In genomic region chr3:2950159-2950558, GRCh38 we compare ENCODE assay signal across 18 cellular contexts.
DNase-seq lines count a peak whose midpoint lies in the region; ATAC-seq, FAIRE-seq and TF ChIP-seq lines count a peak whose summit lies in the region.
"Had no signal": no experiment of that assay in that cellular context is flagged by ENCODE, and none has a peak within 500 bp of the region (broad histone marks: within the 10 kb centered on the region; RNA-seq: fewer than 3 reads in every experiment).

No MANE protein-coding gene starts in this region.

- FAIRE-seq in GM12892 (lab: Jason Lieb, UNC): peak; percentile 67
- FAIRE-seq: G401.6, RCC 7860 had no signal

- H3K27ac Mint-ChIP-seq in CD8-positive, alpha-beta memory T cell: no peak overlapping the region
- H3K27ac Mint-ChIP-seq: CD4-positive, alpha-beta T cell; H9 had no signal

- H3K9me2 ChIP-seq in PC-9 (ENCODE audit: insufficient read depth): no peaks in the 10 kb centered on the region

- peak; percentile 45 for ATAC-seq in HG03432 (IDR thresholded peaks at IDR 0.05; ENCODE audit: unreplicated experiment)
- ATAC-seq: SK-N-SH treated with all-trans-retinoic acid at 6 μM for 48 hours had no signal

- POLR2A ChIA-PET in PC-9 (lab: Charles Lee; ENCODE audit: unreplicated experiment): no interaction called here
- POLR2A ChIA-PET in CD8-positive, alpha-beta memory T cell (lab: Charles Lee): no interaction called here

- no peak overlapping the region for H3K4me2 ChIP-seq in PC-9

- CTCF ChIA-PET in PC-9 (lab: Charles Lee): no interaction called here
- CTCF ChIA-PET in CD8-positive, alpha-beta memory T cell (lab: Charles Lee): no interaction called here

- H3F3A ChIP-seq in PC-9 (ENCODE audit: insufficient read depth, low read depth): no peaks in the 10 kb centered on the region

- peaks cover 0 to 5% of the 10 kb centered on the region in 2 donors for H3K27me3 Mint-ChIP-seq in CD8-positive, alpha-beta memory T cell

- no peaks in the 10 kb centered on the region for H3K27me3 ChIP-seq in esophagus squamous epithelium
- no peaks in the 10 kb centered on the region for H3K27me3 ChIP-seq in PC-9 (ENCODE audit: insufficient read depth, low read depth)
- H3K27me3 ChIP-seq in CD8-positive, alpha-beta memory T cell (ENCODE audit: insufficient read depth, low read length, poor library complexity, severe bottlenecking): no peaks in the 10 kb centered on the region

- H3K36me3 ChIP-seq in esophagus squamous epithelium (no peaks in the 10 kb centered on the region), PC-9 (ENCODE audit: low read depth) (no peaks in the 10 kb centered on the region)
- no peaks in the 10 kb centered on the region for H3K36me3 ChIP-seq in CD8-positive, alpha-beta memory T cell (ENCODE audit: insufficient read depth, low read length)

- H3K4me3 ChIP-seq in esophagus squamous epithelium (no peak overlapping the region), PC-9 (no peak overlapping the region)
- H3K4me3 ChIP-seq in CD8-positive, alpha-beta memory T cell (ENCODE audit: low read length): no peak overlapping the region

- H3K27ac ChIP-seq in esophagus squamous epithelium: no peak overlapping the region
- H3K27ac ChIP-seq in PC-9: no peak overlapping the region
- H3K27ac ChIP-seq in CD8-positive, alpha-beta memory T cell (ENCODE audit: low read depth, low read length): no peak overlapping the region
- H3K27ac ChIP-seq: HL-60 had no signal

- H3K4me1 Mint-ChIP-seq in CD8-positive, alpha-beta memory T cell: no peaks in the 10 kb centered on the region
- H3K4me1 Mint-ChIP-seq: H9 had no signal

- no TSS peak for BruUV-seq in PC-9 (replicated peaks; lab: Mats Ljungman, UMichigan)

- H3K36me3 Mint-ChIP-seq in CD8-positive, alpha-beta memory T cell: no peaks in the 10 kb centered on the region

- no peak for DNase-seq in GM12892 (ENCODE audit: insufficient read length)
- DNase-seq in cerebellum (ENCODE audit: low spot score): peak; percentile 6
- DNase-seq in esophagus squamous epithelium (lab: John Stamatoyannopoulos, UW): no peak
- DNase-seq in CD1c-positive myeloid dendritic cell (ENCODE audit: extremely low spot score): no peak
- no peak for DNase-seq in PC-9
- DNase-seq in CD8-positive, alpha-beta memory T cell: no peak
- DNase-seq: CD4-positive, alpha-beta T cell; DMS79; H9; NCI-H1930; NCI-H510A; SHP77; T-helper 1 cell had no signal

- H4K20me1 ChIP-seq in PC-9 (ENCODE audit: insufficient read depth): no peaks in the 10 kb centered on the region

- no peak overlapping the region for H2AFZ ChIP-seq in PC-9

- H3K4me1 ChIP-seq in esophagus squamous epithelium (no peaks in the 10 kb centered on the region), PC-9 (replicated peaks; ENCODE audit: insufficient read depth) (no peaks in the 10 kb centered on the region)
- no peaks in the 10 kb centered on the region for H3K4me1 ChIP-seq in CD8-positive, alpha-beta memory T cell (ENCODE audit: insufficient read depth, low read length)

- intact Hi-C loops in esophagus squamous epithelium (cut with DNase I): no loop called here
- intact Hi-C loops in PC-9 (cut with micrococcal nuclease; ENCODE audit: unreplicated experiment): no loop called here

- no peaks in the 10 kb centered on the region for H3K9me3 ChIP-seq in esophagus squamous epithelium
- no peaks in the 10 kb centered on the region for H3K9me3 ChIP-seq in PC-9 (ENCODE audit: insufficient read depth, low read depth)
- no peaks in the 10 kb centered on the region for H3K9me3 ChIP-seq in CD8-positive, alpha-beta memory T cell (ENCODE audit: low read length)

- TF ChIP-seq CTCF in esophagus squamous epithelium (IDR thresholded peaks at IDR 0.05) (no peak), PC-9 (conservative IDR thresholded peaks at IDR 0.05) (no peak)

- H3K9me3 Mint-ChIP-seq in CD8-positive, alpha-beta memory T cell: no peaks in the 10 kb centered on the region
- H3K9me3 Mint-ChIP-seq: CD4-positive, alpha-beta T cell; H9 had no signal

- H3K79me2 ChIP-seq in PC-9 (ENCODE audit: low read depth): no peaks in the 10 kb centered on the region

- WGBS in esophagus squamous epithelium, 2 donors: 12 to 24% methylated on average over 2 of the region's 2 CpGs

- TF ChIP-seq POLR2A in GM12892 (IDR thresholded peaks at IDR 0.05; ENCODE audit: low read depth, low read length) (no peak), esophagus squamous epithelium (IDR thresholded peaks at IDR 0.05) (no peak)

- H3K4me3 Mint-ChIP-seq in CD8-positive, alpha-beta memory T cell: no peak overlapping the region
- H3K4me3 Mint-ChIP-seq: CD4-positive, alpha-beta T cell; H9 had no signal
